14 cellular contexts compared by ENCODE assay signal in genomic region chr17:57283203-57283971, GRCh38. TPM values are rescaled to one million over a fixed set of nuclear protein-coding genes. Genes with fewer than 3 reads are reported as not detected.
DNase-seq lines count a peak whose midpoint lies in the region; ATAC-seq and TF ChIP-seq lines count a peak whose summit lies in the region.
"Had no signal": no experiment of that assay in that cellular context is flagged by ENCODE, and none has a peak within 500 bp of the region (broad histone marks: within the 10 kb centered on the region; RNA-seq: fewer than 3 reads in every experiment).

No MANE protein-coding gene starts in this region.

- peaks cover 47% of the 10 kb centered on the region for H3K36me3 Mint-ChIP-seq in CD8-positive, alpha-beta T cell

- H3K4me2 ChIP-seq in KMS-11 = peak overlapping the region; percentile 61; the same call in 1 of the 2 replicates
- H3K4me2 ChIP-seq in neural cell (ENCODE audit: low read length) = no peak overlapping the region
- H3K4me2 ChIP-seq in OCI-LY7 (ENCODE audit: low read length) = no peak overlapping the region

- CTCF ChIA-PET in CD8-positive, alpha-beta T cell (lab: Charles Lee) = interaction anchor here (2.9 to 6.3 kb wide), 2 partner anchors 40 kb away, joined by 14 to 30 read pairs; no protein-coding TSS in a partner anchor
- CTCF ChIA-PET in OCI-LY7 (lab: Charles Lee; ENCODE audit: unreplicated experiment) = no interaction called here

- no peaks in the 10 kb centered on the region for H3K9me3 ChIP-seq in CD8-positive, alpha-beta T cell (ENCODE audit: low read length)
- H3K9me3 ChIP-seq in neural cell (ENCODE audit: low read length) (no peaks in the 10 kb centered on the region), OCI-LY7 (ENCODE audit: low read length) (no peaks in the 10 kb centered on the region)
- H3K9me3 ChIP-seq: gastroesophageal sphincter had no signal

- no TSS peak for BruUV-seq in OCI-LY7 (replicated peaks; lab: Mats Ljungman, UMichigan)

- H4K20me1 ChIP-seq in KMS-11 (ENCODE audit: insufficient read depth) = no peaks in the 10 kb centered on the region; the same call in 1 of the 2 replicates
- no peaks in the 10 kb centered on the region for H4K20me1 ChIP-seq in neural cell (ENCODE audit: insufficient read depth)
- no peaks in the 10 kb centered on the region for H4K20me1 ChIP-seq in OCI-LY7 (ENCODE audit: insufficient read depth, low read length)

- peaks cover 78% of the 10 kb centered on the region for H3K79me2 ChIP-seq in KMS-11 (ENCODE audit: insufficient read depth, low read depth)
- H3K79me2 ChIP-seq in neural cell (replicated peaks; ENCODE audit: insufficient read depth, low read length) = peaks cover 45% of the 10 kb centered on the region
- H3K79me2 ChIP-seq in OCI-LY7 (ENCODE audit: insufficient read depth, low read depth, low read length) = peaks cover 6% of the 10 kb centered on the region; the same call in 1 of the 2 replicates

- no peak for TF ChIP-seq EP300 in neural cell (conservative IDR thresholded peaks at IDR 0.05; ENCODE audit: poor library complexity, severe bottlenecking)

- peaks cover 4% of the 10 kb centered on the region for H3K36me3 ChIP-seq in CD8-positive, alpha-beta T cell (ENCODE audit: insufficient read depth, low read length)
- no peaks in the 10 kb centered on the region for H3K36me3 ChIP-seq in KMS-11 (ENCODE audit: insufficient read depth)
- H3K36me3 ChIP-seq in neural cell (ENCODE audit: insufficient read depth, low read length) = no peaks in the 10 kb centered on the region
- peaks cover 71% of the 10 kb centered on the region for H3K36me3 ChIP-seq in OCI-LY7 (ENCODE audit: insufficient read depth, low read length)

- H3K9me2 ChIP-seq in neural cell (ENCODE audit: insufficient read depth, low read length) (no peaks in the 10 kb centered on the region), OCI-LY7 (ENCODE audit: insufficient read depth, low read length) (no peaks in the 10 kb centered on the region)

- no peaks in the 10 kb centered on the region for H3K9me3 Mint-ChIP-seq in CD8-positive, alpha-beta T cell
- H3K9me3 Mint-ChIP-seq: memory B cell; stimulated activated naive CD8-positive, alpha-beta T cell treated with anti-CD3 and anti-CD28 coated beads, Interleukin-15, amount 100 ng/mL, for 72 hours had no signal

- H3K27ac ChIP-seq in CD8-positive, alpha-beta T cell (ENCODE audit: low read depth, low read length) = no peak overlapping the region
- H3K27ac ChIP-seq in KMS-11 = peak overlapping the region; percentile 77; the same call in 1 of the 2 replicates
- peak overlapping the region; percentile 65 for H3K27ac ChIP-seq in caudate nucleus (ENCODE audit: low read depth, low read length)
- H3K27ac ChIP-seq in neural cell (ENCODE audit: low read length) = peak overlapping the region; percentile 41
- H3K27ac ChIP-seq in OCI-LY7 (ENCODE audit: low read depth, low read length, poor library complexity, severe bottlenecking) = no peak overlapping the region
- H3K27ac ChIP-seq: gastroesophageal sphincter had no signal

- intact Hi-C loops in CD8-positive, alpha-beta T cell (cut with DNase I, micrococcal nuclease) = loop anchor here in 1 of 2 experiments (5.0 kb wide), 1 partner anchor 41 kb away; no protein-coding TSS in a partner anchor
- intact Hi-C loops in OCI-LY7 (cut with micrococcal nuclease; ENCODE audit: unreplicated experiment) = no loop called here

- H3K9ac ChIP-seq in KMS-11 (peak overlapping the region; percentile 26; the same call in 1 of the 2 replicates), neural cell (ENCODE audit: low read length) (no peak overlapping the region)

- no peak overlapping the region for H3K4me3 ChIP-seq in CD8-positive, alpha-beta T cell (ENCODE audit: low read depth, low read length)
- H3K4me3 ChIP-seq in KMS-11 (IDR thresholded peaks at IDR 0.05; ENCODE audit: insufficient read depth, low read depth, low read length) (no peak overlapping the region), neural cell (ENCODE audit: low read length) (no peak overlapping the region), OCI-LY7 (ENCODE audit: low read depth, low read length, poor library complexity, severe bottlenecking) (no peak overlapping the region)
- H3K4me3 ChIP-seq: gastroesophageal sphincter had no signal

- H3K27me3 Mint-ChIP-seq in CD8-positive, alpha-beta T cell (ENCODE audit: low read depth) = no peaks in the 10 kb centered on the region
- H3K27me3 Mint-ChIP-seq: memory B cell; stimulated activated naive CD8-positive, alpha-beta T cell treated with anti-CD3 and anti-CD28 coated beads, Interleukin-15, amount 100 ng/mL, for 72 hours had no signal

- no peaks in the 10 kb centered on the region for H3F3A ChIP-seq in neural cell (ENCODE audit: insufficient read depth, low read length, poor library complexity, severe bottlenecking)

- no peak for DNase-seq in CD8-positive, alpha-beta T cell
- DNase-seq in caudate nucleus (lab: John Stamatoyannopoulos, UW) (no peak), NCI-H1930 (lab: John Stamatoyannopoulos, UW) (no peak), OCI-LY7 (ENCODE audit: low spot score) (no peak), DMS114 treated with DMSO at 0.1 percent for 48 hours (lab: John Stamatoyannopoulos, UW; ENCODE audit: unreplicated experiment) (no peak)
- DNase-seq: activated CD8-positive, alpha-beta memory T cell treated with anti-CD3 and anti-CD28 coated beads for 24 hours; H7; IMR-90; SHP77 treated with DMSO at 0.1 percent for 48 hours; stimulated activated naive CD8-positive, alpha-beta T cell treated with anti-CD3 and anti-CD28 coated beads, Interleukin-15, amount 100 ng/mL, for 72 hours had no signal

- no peak overlapping the region for H3K4me3 Mint-ChIP-seq in CD8-positive, alpha-beta T cell
- H3K4me3 Mint-ChIP-seq: memory B cell had no signal

- TF ChIP-seq RAD21 in neural cell (conservative IDR thresholded peaks at IDR 0.05) = no peak

- H3K4me1 ChIP-seq in CD8-positive, alpha-beta T cell (ENCODE audit: insufficient read depth, low read length) = peaks cover 39% of the 10 kb centered on the region
- H3K4me1 ChIP-seq in KMS-11 (ENCODE audit: low read depth, poor library complexity, severe bottlenecking) (peaks cover 86% of the 10 kb centered on the region), OCI-LY7 (ENCODE audit: insufficient read depth, low read length, poor library complexity, severe bottlenecking) (peaks cover 50% of the 10 kb centered on the region)

- peaks cover 78% of the 10 kb centered on the region for H3K4me1 Mint-ChIP-seq in CD8-positive, alpha-beta T cell (ENCODE audit: low read depth)

- TF ChIP-seq CTCF in CD8-positive, alpha-beta T cell (IDR thresholded peaks at IDR 0.05) = no peak
- TF ChIP-seq CTCF in KMS-11 (conservative IDR thresholded peaks at IDR 0.05; ENCODE audit: low read depth, low read length) (no peak), neural cell (IDR thresholded peaks at IDR 0.05; ENCODE audit: poor library complexity, severe bottlenecking) (no peak), OCI-LY7 (conservative IDR thresholded peaks at IDR 0.05; ENCODE audit: low read length) (no peak)

- no peak for ATAC-seq in CD8-positive, alpha-beta T cell
- ATAC-seq: gastroesophageal sphincter; stimulated activated naive CD8-positive, alpha-beta T cell treated with anti-CD3 and anti-CD28 coated beads, Interleukin-15, amount 100 ng/mL, for 72 hours had no signal

- H2AFZ ChIP-seq in KMS-11 (ENCODE audit: low read depth) (no peak overlapping the region), neural cell (ENCODE audit: low read depth, low read length) (no peak overlapping the region), OCI-LY7 (ENCODE audit: low read length) (no peak overlapping the region)

- POLR2A ChIA-PET in CD8-positive, alpha-beta T cell (lab: Charles Lee) = no interaction called here
- POLR2A ChIA-PET in OCI-LY7 (lab: Charles Lee) = no interaction called here

- peak overlapping the region; percentile 55 for H3K27ac Mint-ChIP-seq in CD8-positive, alpha-beta T cell
- H3K27ac Mint-ChIP-seq: memory B cell had no signal

- H3K27me3 ChIP-seq in CD8-positive, alpha-beta T cell (ENCODE audit: insufficient read depth, low read length) = no peaks in the 10 kb centered on the region
- H3K27me3 ChIP-seq in KMS-11 (ENCODE audit: insufficient read depth, low read depth) (no peaks in the 10 kb centered on the region), neural cell (ENCODE audit: insufficient read depth, low read depth, low read length) (no peaks in the 10 kb centered on the region)
- H3K27me3 ChIP-seq: gastroesophageal sphincter had no signal

TF ChIP-seq in neural cell, 6 proteins besides CTCF, POLR2A, EP300 and RAD21:
- TF ChIP-seq EZH2 (IDR thresholded peaks at IDR 0.05; ENCODE audit: borderline replicate concordance, insufficient read depth, low read length, poor library complexity, severe bottlenecking) = no peak

RNA-seq across cellular contexts. Expression of gene MSI2, which starts 27.1 kb away (rescaled TPM):
- total RNA-seq in CD8-positive, alpha-beta T cell = 100 to 1,000 TPM; 130 to 135 TPM
- 61.4 and 73.2 TPM in 2 replicates for polyA plus RNA-seq in neural cell
- 153 and 175 TPM in 2 replicates for polyA minus RNA-seq in neural cell
- total RNA-seq in OCI-LY7 (2014; rRNA removed; shearing (Covaris generic)) = 131 and 226 TPM in 2 replicates
- 164 and 193 TPM in 2 replicates for total RNA-seq in OCI-LY7 (2022)

Comparison
In these comparisons a context has a peak if more than half of its experiments do, and no peak if none do; other contexts are left out.
1. H3K27ac ChIP-seq: peak in KMS-11 (single experiment), caudate nucleus (single experiment) and neural cell (single experiment); none in CD8-positive, alpha-beta T cell (single experiment) and OCI-LY7 (single experiment).